In the genomic region with DNA sequence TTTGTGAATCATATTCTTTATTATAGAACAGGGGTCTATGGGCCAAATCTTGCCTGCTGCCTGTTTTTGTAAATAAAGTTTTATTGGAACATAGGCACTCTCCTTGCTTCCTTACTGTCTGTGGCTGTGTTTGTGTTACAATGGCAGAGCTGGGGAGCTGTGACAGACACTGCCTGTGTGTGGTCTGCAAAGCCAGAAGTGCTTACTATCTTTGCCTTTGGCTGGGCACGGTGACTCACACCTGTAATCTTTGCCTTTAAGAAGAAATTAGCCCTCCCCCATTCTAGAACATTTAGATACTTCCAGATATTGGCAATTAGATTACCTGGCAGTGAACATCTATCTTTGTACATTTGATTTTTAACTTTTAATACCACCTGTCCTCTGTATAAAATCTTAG, we compare ENCODE assay signal across 18 cellular contexts.
"Had no signal": no experiment of that assay in that cellular context is flagged by ENCODE, and none has a peak within 500 bp of the region (broad histone marks: within the 10 kb centered on the region; RNA-seq: fewer than 3 reads in every experiment).

No MANE protein-coding gene starts in this region.

- ATAC-seq: activated CD8-positive, alpha-beta memory T cell treated with anti-CD3 and anti-CD28 coated beads, Interleukin-2, amount 10 ng/mL, durations not matched to agents 7 days and 5 days; activated naive CD4-positive, alpha-beta T cell treated with anti-CD3 and anti-CD28 coated beads, Interleukin-2, amount 50 U/mL, for 72 hours had no signal

- H3K9me3 ChIP-seq: esophagus muscularis mucosa, thyroid gland, vagina had no signal

- FAIRE-seq: kidney had no signal

- H3K27ac ChIP-seq: brain microvascular endothelial cell, esophagus muscularis mucosa, parathyroid adenoma, skin epidermis, thyroid gland, vagina had no signal

- H3K4me3 ChIP-seq: esophagus muscularis mucosa, skin epidermis, thyroid gland, vagina had no signal

- DNase-seq: activated CD4-positive, alpha-beta T cell treated with anti-CD3 and anti-CD28 coated beads, Interleukin-2, amount 50 U/mL, for 48 hours; activated CD4-positive, CD25-positive, alpha-beta regulatory T cell treated with anti-CD3 and anti-CD28 coated beads, Interleukin-2, amount 50 U/mL, for 72 hours; activated CD8-positive, alpha-beta memory T cell treated with anti-CD3 and anti-CD28 coated beads, Interleukin-2, amount 10 ng/mL, durations not matched to agents 7 days and 5 days; activated effector memory CD4-positive, alpha-beta T cell treated with anti-CD3 and anti-CD28 coated beads, Interleukin-2, amount 50 U/mL, for 16 hours; activated T-cell treated with anti-CD3 and anti-CD28 coated beads, Interleukin-2, amount 50 U/mL, for 24 hours; amygdala; brain microvascular endothelial cell; endodermal cell; foreskin fibroblast; kidney; midbrain; naive B cell; thyroid gland had no signal

- H3K4me1 ChIP-seq: thyroid gland had no signal

- H3K27me3 ChIP-seq: brain microvascular endothelial cell, thyroid gland, vagina had no signal

- H3K36me3 ChIP-seq: brain microvascular endothelial cell, esophagus muscularis mucosa, thyroid gland, vagina had no signal
